Comparison of ENCODE assay signal across 9 cellular contexts in genomic region chr2:144522741-144523605, GRCh38. TPM values are rescaled to one million over a fixed set of nuclear protein-coding genes. Genes with fewer than 3 reads are reported as not detected.
DNase-seq lines count a peak whose midpoint lies in the region; ATAC-seq, FAIRE-seq and TF ChIP-seq lines count a peak whose summit lies in the region.
"Had no signal": no experiment of that assay in that cellular context is flagged by ENCODE, and none has a peak within 500 bp of the region (broad histone marks: within the 10 kb centered on the region; RNA-seq: fewer than 3 reads in every experiment).

No MANE protein-coding gene starts in this region.

- H3K4me3 ChIP-seq in iPS-15b (ENCODE audit: low read depth, low read length) (peak overlapping the region; percentile 51), spleen (peak overlapping the region; percentile 41 to 79 (median 55)), small intestine (ENCODE audit: low read depth in 1 of 2, low read length in 2 of 2) (peak overlapping the region in 1 of 2 donors; percentile 61)

- H3K4me1 ChIP-seq in iPS-15b (ENCODE audit: control insufficient read depth, insufficient read depth, low read length): peaks cover 6% of the 10 kb centered on the region
- H3K4me1 ChIP-seq in spleen: peaks cover 4 to 70% (median 41%) of the 10 kb centered on the region in 6 donors
- H3K4me1 ChIP-seq in small intestine (ENCODE audit: control insufficient read depth in 2 of 2, insufficient read depth in 1 of 2, low read depth in 1 of 2, low read length in 1 of 2): no peaks in the 10 kb centered on the region

- H3K36me3 Mint-ChIP-seq in activated naive CD8-positive, alpha-beta T cell: peaks cover 2% of the 10 kb centered on the region

- peaks cover 39% of the 10 kb centered on the region for H3K27me3 Mint-ChIP-seq in activated naive CD8-positive, alpha-beta T cell

- no peak for TF ChIP-seq CTCF in spleen (IDR thresholded peaks at IDR 0.05 in 8 of 11, conservative IDR thresholded peaks at IDR 0.05 in 3 of 11)

- H3K9me3 ChIP-seq in iPS-15b (ENCODE audit: control insufficient read depth, insufficient read depth, low read length) (no peaks in the 10 kb centered on the region), spleen (no peaks in the 10 kb centered on the region), small intestine (ENCODE audit: control insufficient read depth, low read depth) (no peaks in the 10 kb centered on the region)

- no peak for ATAC-seq in HG03342 (IDR thresholded peaks at IDR 0.05; ENCODE audit: unreplicated experiment)

- TF ChIP-seq POLR2A in spleen (IDR thresholded peaks at IDR 0.05): no peak

- peaks cover 26% of the 10 kb centered on the region for H3K4me1 Mint-ChIP-seq in activated naive CD8-positive, alpha-beta T cell (ENCODE audit: low read depth)

- peak overlapping the region; percentile 87 for H3K4me3 Mint-ChIP-seq in activated naive CD8-positive, alpha-beta T cell

- DNase-seq in DMS 273 (lab: John Stamatoyannopoulos, UW; ENCODE audit: unreplicated experiment): peak; percentile 45
- DNase-seq in DMS 273 treated with DMSO at 0.1 percent for 48 hours (lab: John Stamatoyannopoulos, UW): no peak
- peak; percentile 80 for DNase-seq in spleen
- DNase-seq in HuH-7.5 (ENCODE audit: low spot score): no peak
- no peak for DNase-seq in small intestine

- WGBS in spleen, 5 donors: 11 to 20% (median 16%) methylated on average over 27 of the region's 27 CpGs
- WGBS in small intestine, 3 donors: 13 to 18% (median 16%) methylated on average over 27 of the region's 27 CpGs

- intact Hi-C loops in spleen (cut with DNase I; ENCODE audit: low total_unique reads): loop anchor here (10.0 kb wide), 1 partner anchor 1232 kb away; no protein-coding TSS in a partner anchor

- peak overlapping the region; percentile 56 to 99 (median 90) for H3K27ac ChIP-seq in spleen
- peak overlapping the region in 1 of 2 donors; percentile 92 for H3K27ac ChIP-seq in small intestine (ENCODE audit: low read depth in 1 of 2, low read length in 1 of 2)
- H3K27ac ChIP-seq: 22Rv1 had no signal

- no peaks in the 10 kb centered on the region for H3K9me3 Mint-ChIP-seq in activated naive CD8-positive, alpha-beta T cell (ENCODE audit: low read depth)

- no peak overlapping the region for H3K27ac Mint-ChIP-seq in activated naive CD8-positive, alpha-beta T cell

- H3K27me3 ChIP-seq in iPS-15b (ENCODE audit: control insufficient read depth, insufficient read depth, low read length) (peaks cover 43% of the 10 kb centered on the region), spleen (replicated peaks in 1 of 7) (peaks cover 0 to 42% (median 3%) of the 10 kb centered on the region in 7 donors), small intestine (ENCODE audit: control insufficient read depth in 2 of 2, insufficient read depth in 2 of 2, low read length in 2 of 2) (peaks cover 0 to 10% of the 10 kb centered on the region in 2 donors)

- no peak overlapping the region for H3K9ac ChIP-seq in iPS-15b (ENCODE audit: low read depth, low read length)

- H3K36me3 ChIP-seq in iPS-15b (ENCODE audit: control insufficient read depth, insufficient read depth, low read length) (no peaks in the 10 kb centered on the region), spleen (no peaks in the 10 kb centered on the region), small intestine (ENCODE audit: control insufficient read depth in 2 of 2, insufficient read depth in 2 of 2, low read length in 2 of 2) (no peaks in the 10 kb centered on the region)

- FAIRE-seq in small intestine (lab: Jason Lieb, UNC): no peak

RNA-seq across cellular contexts. Expression of gene ZEB2, which starts 3.1 kb away (rescaled TPM):
- 100 to 1,000 TPM; 217 to 362 (median 262) TPM for total RNA-seq in spleen
- polyA plus RNA-seq in spleen: 10 to 100 TPM; 25.5 to 36.8 (median 28.5) TPM
- polyA plus RNA-seq in small intestine: 10 to 100 TPM in 2 of 3 donors, 1 to 10 TPM in 1; 2.0 to 18.5 (median 12.2) TPM

Comparison
In these comparisons a context has a peak if more than half of its experiments do, and no peak if none do; other contexts are left out.
1. DNase-seq: peak in DMS 273 (single experiment) and spleen (single experiment); none in DMS 273 treated with DMSO at 0.1 percent for 48 hours (single experiment), HuH-7.5 (single experiment) and small intestine (single experiment).